Comparison of ENCODE assay signal across 8 cellular contexts in genomic region chr1:1472046-1472876, GRCh38. TPM values are rescaled to one million over a fixed set of nuclear protein-coding genes. Genes with fewer than 3 reads are reported as not detected.
A peak's percentile ranks its signal among the peaks of the same experiment; 100 is the strongest.
DNase-seq lines count a peak whose midpoint lies in the region; ATAC-seq and TF ChIP-seq lines count a peak whose summit lies in the region.
"Not testable (repeated sequence)": the region's sequence is repeated elsewhere in the genome, so short reads cannot be mapped to it uniquely, and the experiment has no call there.

No MANE protein-coding gene starts in this region.

- TF ChIP-seq CTCF in DND-41 (IDR thresholded peaks at IDR 0.05; ENCODE audit: borderline replicate concordance, extremely low read depth, low read length, poor library complexity, severe bottlenecking); H9 (conservative IDR thresholded peaks at IDR 0.05); IMR-90 (conservative IDR thresholded peaks at IDR 0.05; ENCODE audit: low read depth, low read length); WI38 (IDR thresholded peaks at IDR 0.05; ENCODE audit: low read depth, low read length); body of pancreas (IDR thresholded peaks at IDR 0.05); glutamatergic neuron (IDR thresholded peaks at IDR 0.05; ENCODE audit: partially characterized antibody, unreplicated experiment): not testable (repeated sequence)

- TF ChIP-seq RAD21 in IMR-90 (IDR thresholded peaks at IDR 0.05; ENCODE audit: low read length): not testable (repeated sequence)

- H2AFZ ChIP-seq in DND-41 (ENCODE audit: low read depth, low read length); H9 (ENCODE audit: low read length); IMR-90 (replicated peaks; ENCODE audit: low read length, poor library complexity): not testable (repeated sequence)

- H2AK9ac ChIP-seq in IMR-90 (replicated peaks; ENCODE audit: low read depth, low read length, poor library complexity): not testable (repeated sequence)

- H3K27ac Mint-ChIP-seq in H9 (peak overlapping the region in 1 of 3 experiments; percentile 64; a peak in 1 of 7 replicates), naive B cell (peak overlapping the region in 5 of 6 donors; percentile 34 to 93 (median 90))
- H3K27ac Mint-ChIP-seq in glutamatergic neuron (ENCODE audit: unreplicated experiment); stimulated activated naive CD8-positive, alpha-beta T cell treated with anti-CD3 and anti-CD28 coated beads, Interleukin-15, amount 100 ng/mL, for 72 hours: not testable (repeated sequence)

- H3K4me3 ChIP-seq in DND-41 (ENCODE audit: low read depth in 1 of 2, low read length in 2 of 2): peak overlapping the region; percentile 40 to 66; a peak in 3 of 4 replicates
- peak overlapping the region; percentile 88 for H3K4me3 ChIP-seq in IMR-90 (ENCODE audit: insufficient read depth, low read depth, low read length)
- peak overlapping the region; percentile 67 for H3K4me3 ChIP-seq in WI38 (ENCODE audit: low read depth, low read length)
- H3K4me3 ChIP-seq in body of pancreas: peak overlapping the region in 1 of 2 donors; percentile 86

- intact Hi-C loops in IMR-90 (cut with micrococcal nuclease); body of pancreas (cut with DNase I): not testable (repeated sequence)

- H2BK15ac ChIP-seq in H9 (ENCODE audit: low read depth, low read length); IMR-90 (ENCODE audit: low read depth, low read length): not testable (repeated sequence)

- H4K20me1 ChIP-seq in DND-41 (ENCODE audit: insufficient read depth, low read length): peaks cover 23% of the 10 kb centered on the region
- not testable (repeated sequence) for H4K20me1 ChIP-seq in H9 (ENCODE audit: control insufficient read depth, insufficient read depth, insufficient read length)
- peaks cover 18% of the 10 kb centered on the region for H4K20me1 ChIP-seq in IMR-90 (ENCODE audit: insufficient read depth, low read length)

- not testable (repeated sequence) for H2BK20ac ChIP-seq in H9 (ENCODE audit: low read depth, low read length, poor library complexity, severe bottlenecking); IMR-90 (ENCODE audit: low read depth, low read length)

- H3K4me2 ChIP-seq in DND-41 (ENCODE audit: insufficient read depth, low read length) (peak overlapping the region; percentile 77), H9 (ENCODE audit: insufficient read depth, insufficient read length, low read length) (peak overlapping the region; percentile 92), IMR-90 (ENCODE audit: low read depth, low read length) (peak overlapping the region; percentile 90)

- CTCF ChIA-PET in IMR-90 (lab: Yijun Ruan, JAX): not testable (repeated sequence)

- not testable (repeated sequence) for H2AK5ac ChIP-seq in H9 (ENCODE audit: insufficient read length, low read length)
- peak overlapping the region; percentile 81; the same call in 1 of the 2 replicates for H2AK5ac ChIP-seq in IMR-90 (ENCODE audit: low read depth, low read length)

- H2BK12ac ChIP-seq in H9 (ENCODE audit: insufficient read length, low read depth, low read length): not testable (repeated sequence)

- not testable (repeated sequence) for H3K9me1 ChIP-seq in IMR-90 (ENCODE audit: insufficient read depth, low read length)

- H3K56ac ChIP-seq in H9 (ENCODE audit: insufficient read length, low read depth, low read length): not testable (repeated sequence)
- 0 out of 2 replicates have a peak overlapping the region, but pooled peaks have one; percentile 16 for H3K56ac ChIP-seq in IMR-90 (ENCODE audit: extremely low read depth, insufficient read depth, low read length)

- peak overlapping the region; percentile 79 to 83 for H3K4me3 Mint-ChIP-seq in H9
- H3K4me3 Mint-ChIP-seq in glutamatergic neuron (ENCODE audit: unreplicated experiment): peak overlapping the region; percentile 88
- peak overlapping the region; percentile 67 to 90 (median 80) for H3K4me3 Mint-ChIP-seq in naive B cell
- H3K4me3 Mint-ChIP-seq in stimulated activated naive CD8-positive, alpha-beta T cell treated with anti-CD3 and anti-CD28 coated beads, Interleukin-15, amount 100 ng/mL, for 72 hours: peak overlapping the region; percentile 71 to 78

- not testable (repeated sequence) for H4K91ac ChIP-seq in H9 (ENCODE audit: insufficient read length, low read depth, low read length); IMR-90 (ENCODE audit: insufficient read depth, low read depth, low read length)

- not testable (repeated sequence) for BruUV-seq in IMR-90 (replicated peaks; lab: Mats Ljungman, UMichigan)

- WGBS in H9 (ENCODE audit: extremely low coverage, insufficient read length, low lambda C conversion rate): no CpG with 5 or more reads among the region's 65 CpGs
- WGBS in IMR-90 (ENCODE audit: extremely low coverage in 2 of 2, insufficient read length in 1 of 2), 2 experiments: no CpG with 5 or more reads among the region's 65 CpGs
- 6 to 12% methylated on average over 9 to 21 of the region's 65 CpGs for WGBS in body of pancreas, 2 donors

- not testable (repeated sequence) for H3K9me3 ChIP-seq in DND-41 (ENCODE audit: insufficient read depth, low read length, severe bottlenecking); H9 (ENCODE audit: control insufficient read depth, low read depth, low read length); IMR-90 (ENCODE audit: control insufficient read depth, insufficient read depth, low read length); body of pancreas

- not testable (repeated sequence) for H3K18ac ChIP-seq in H9 (ENCODE audit: insufficient read length, low read depth, low read length); IMR-90 (ENCODE audit: low read depth, low read length)

- peak overlapping the region; percentile 56 for H3K27ac ChIP-seq in DND-41 (ENCODE audit: low read length)
- H3K27ac ChIP-seq in H9 (ENCODE audit: insufficient read length, low read depth, low read length): not testable (repeated sequence)
- H3K27ac ChIP-seq in IMR-90 (ENCODE audit: insufficient read depth, low read length): peak overlapping the region; percentile 56; the same call in 1 of the 2 replicates
- H3K27ac ChIP-seq in body of pancreas: peak overlapping the region in 2 of 4 donors; percentile 89 to 93

- peaks cover 13 to 14% of the 10 kb centered on the region in 2 experiments for H3K4me1 Mint-ChIP-seq in H9
- H3K4me1 Mint-ChIP-seq in glutamatergic neuron (ENCODE audit: low read depth, unreplicated experiment): peaks cover 12% of the 10 kb centered on the region
- peaks cover 12 to 40% (median 38%) of the 10 kb centered on the region in 3 donors for H3K4me1 Mint-ChIP-seq in naive B cell
- peaks cover 46% of the 10 kb centered on the region for H3K4me1 Mint-ChIP-seq in stimulated activated naive CD8-positive, alpha-beta T cell treated with anti-CD3 and anti-CD28 coated beads, Interleukin-15, amount 100 ng/mL, for 72 hours

- ATAC-seq in DND-41 (ENCODE audit: insufficient read depth, low read depth): peak; percentile 27
- ATAC-seq in IMR-90 (ENCODE audit: low read depth): peak; percentile 23
- ATAC-seq in body of pancreas: peak; percentile 23
- peak; percentile 24 to 37 for ATAC-seq in naive B cell (ENCODE audit: low read depth in 2 of 2)
- ATAC-seq in stimulated activated naive CD8-positive, alpha-beta T cell treated with anti-CD3 and anti-CD28 coated beads, Interleukin-15, amount 100 ng/mL, for 72 hours: peak; percentile 29

- dilution Hi-C loops in IMR-90 (cut with HindIII; ENCODE audit: low sequenced_read_pairs, unreplicated experiment): not testable (repeated sequence)

- not testable (repeated sequence) for H3K23me2 ChIP-seq in H9 (ENCODE audit: insufficient read length, low read depth, low read length, poor library complexity, severe bottlenecking)

- H3K36me3 ChIP-seq in DND-41 (ENCODE audit: insufficient read depth, low read length): peaks cover 15% of the 10 kb centered on the region
- not testable (repeated sequence) for H3K36me3 ChIP-seq in IMR-90 (ENCODE audit: control insufficient read depth, insufficient read depth, low read length); body of pancreas (replicated peaks in 1 of 2; ENCODE audit: insufficient read depth in 1 of 2, low read depth in 2 of 2)

- not testable (repeated sequence) for H3K27me3 ChIP-seq in DND-41 (ENCODE audit: insufficient read depth, low read length, poor library complexity); H9 (ENCODE audit: insufficient read depth, low read length); IMR-90 (ENCODE audit: control insufficient read depth, insufficient read depth, low read length); body of pancreas

- peak overlapping the region; percentile 72 for H3K9ac ChIP-seq in DND-41 (ENCODE audit: low read depth, low read length)
- H3K9ac ChIP-seq in H9 (ENCODE audit: extremely low read depth, insufficient read length, low read length): peak overlapping the region; percentile 65
- peak overlapping the region; percentile 58 for H3K9ac ChIP-seq in IMR-90 (ENCODE audit: low read depth, low read length)

- not testable (repeated sequence) for H3K27me3 Mint-ChIP-seq in H9 (ENCODE audit: low read depth); naive B cell; stimulated activated naive CD8-positive, alpha-beta T cell treated with anti-CD3 and anti-CD28 coated beads, Interleukin-15, amount 100 ng/mL, for 72 hours
- H3K27me3 Mint-ChIP-seq in glutamatergic neuron (ENCODE audit: unreplicated experiment): peaks cover 14% of the 10 kb centered on the region

- not testable (repeated sequence) for H4K8ac ChIP-seq in H9 (replicated peaks; ENCODE audit: insufficient read length, low read depth, low read length)
- peak overlapping the region; percentile 16 to 63; a peak in 2 of 4 replicates for H4K8ac ChIP-seq in IMR-90 (ENCODE audit: low read depth in 2 of 2, low read length in 2 of 2)

- POLR2A ChIA-PET in IMR-90 (lab: Charles Lee; ENCODE audit: unreplicated experiment): not testable (repeated sequence)

- not testable (repeated sequence) for H3K14ac ChIP-seq in H9 (ENCODE audit: insufficient read depth, low read length); IMR-90 (replicated peaks; ENCODE audit: low read depth, low read length)

- in situ Hi-C loops in IMR-90 (cut with MboI; ENCODE audit: low sequenced_read_pairs): not testable (repeated sequence)

- H3K36me3 Mint-ChIP-seq in H9 (ENCODE audit: insufficient read depth in 1 of 3, low read depth in 3 of 3): peaks cover 3 to 16% (median 8%) of the 10 kb centered on the region in 3 experiments
- H3K36me3 Mint-ChIP-seq in glutamatergic neuron (ENCODE audit: unreplicated experiment); naive B cell: not testable (repeated sequence)

- H2BK5ac ChIP-seq in H9 (ENCODE audit: insufficient read length, low read length); IMR-90 (ENCODE audit: low read depth, low read length, poor library complexity, severe bottlenecking): not testable (repeated sequence)

- H3T11ph ChIP-seq in H9 (ENCODE audit: low read length): not testable (repeated sequence)

- H4K5ac ChIP-seq in H9 (ENCODE audit: insufficient read length, low read depth, low read length); IMR-90 (ENCODE audit: low read depth, low read length): not testable (repeated sequence)

- H3K79me2 ChIP-seq in DND-41 (ENCODE audit: insufficient read depth, low read length): peaks cover 57% of the 10 kb centered on the region
- H3K79me2 ChIP-seq in H9 (ENCODE audit: insufficient read depth, low read length): not testable (repeated sequence)

- H2BK120ac ChIP-seq in H9 (ENCODE audit: low read depth, low read length, poor library complexity, severe bottlenecking); IMR-90 (ENCODE audit: low read depth, low read length): not testable (repeated sequence)

- not testable (repeated sequence) for H3K23ac ChIP-seq in H9 (ENCODE audit: insufficient read length, low read depth, low read length); IMR-90 (ENCODE audit: low read depth, low read length)

- H3K79me1 ChIP-seq in H9 (ENCODE audit: insufficient read depth, low read depth, low read length, poor library complexity, severe bottlenecking): not testable (repeated sequence)
- H3K79me1 ChIP-seq in IMR-90 (ENCODE audit: low read depth in 1 of 2, low read length in 2 of 2): peaks cover 2 to 21% of the 10 kb centered on the region in 2 experiments; a peak in 3 of 4 replicates

- not testable (repeated sequence) for H3K4ac ChIP-seq in H9 (ENCODE audit: low read depth, low read length)
- H3K4ac ChIP-seq in IMR-90 (ENCODE audit: low read depth, low read length): peak overlapping the region; percentile 76; the same call in 1 of the 2 replicates

- TF ChIP-seq POLR2A in IMR-90 (IDR thresholded peaks at IDR 0.05; ENCODE audit: low read depth, low read length); body of pancreas (IDR thresholded peaks at IDR 0.05): not testable (repeated sequence)

- peaks cover 34% of the 10 kb centered on the region for H3K4me1 ChIP-seq in DND-41 (ENCODE audit: insufficient read depth, low read length)
- not testable (repeated sequence) for H3K4me1 ChIP-seq in H9 (ENCODE audit: insufficient read depth, low read length); IMR-90 (ENCODE audit: control insufficient read depth, insufficient read depth, low read length)
- H3K4me1 ChIP-seq in body of pancreas: peaks cover 24% of the 10 kb centered on the region

- H3K9me3 Mint-ChIP-seq in H9; glutamatergic neuron (ENCODE audit: unreplicated experiment); naive B cell; stimulated activated naive CD8-positive, alpha-beta T cell treated with anti-CD3 and anti-CD28 coated beads, Interleukin-15, amount 100 ng/mL, for 72 hours: not testable (repeated sequence)

- peak; percentile 21 for DNase-seq in DND-41
- DNase-seq in H9, IMR-90, body of pancreas, glutamatergic neuron: not testable (repeated sequence)
- peak; percentile 15 for DNase-seq in naive B cell
- DNase-seq in stimulated activated naive CD8-positive, alpha-beta T cell treated with anti-CD3 and anti-CD28 coated beads, Interleukin-15, amount 100 ng/mL, for 72 hours: peak in 1 of 2 donors; percentile 16

RNA-seq across cellular contexts. Expression of gene ATAD3B, which starts 0.7 kb away (rescaled TPM):
- total RNA-seq in H9 (2021) (76.8 and 78.6 TPM in 2 replicates), IMR-90 (2012; rRNA removed) (13.8 and 28.6 TPM in 2 replicates), body of pancreas (10 to 100 TPM; 16.6 to 37.2 TPM), glutamatergic neuron (ENCODE audit: unreplicated experiment) (34.9 TPM)
- polyA plus RNA-seq in IMR-90 (2012; rRNA removed) (29.0 and 38.7 TPM in 2 replicates), naive B cell (ENCODE audit: low read depth in 6 of 6) (10 to 100 TPM in 1 of 6 donors, 1 to 10 TPM in 3, under 1 TPM in 2; 0.20 to 10.2 (median 2.9) TPM)
- polyA plus RNA-seq in IMR-90 (2012; cell fraction: cytosol; rRNA removed): 20.6 and 25.1 TPM in 2 replicates
- 198 and 272 TPM in 2 replicates for polyA plus RNA-seq in IMR-90 (2012; cell fraction: nucleus; rRNA removed; ENCODE audit: low replicate concordance)

RNA-seq across cellular contexts. Expression of gene ATAD3C, which starts 22.8 kb away (rescaled TPM):
- total RNA-seq in H9 (2021) (7.5 and 7.7 TPM in 2 replicates), IMR-90 (2012; rRNA removed) (not detected in 2 replicates), body of pancreas (1 to 10 TPM; 1.6 to 2.3 TPM), glutamatergic neuron (ENCODE audit: unreplicated experiment) (10.2 TPM)
- polyA plus RNA-seq in IMR-90 (2012; rRNA removed) (not detected in 2 replicates), naive B cell (ENCODE audit: low read depth in 6 of 6) (not detected)
- not detected in 2 replicates for polyA plus RNA-seq in IMR-90 (2012; cell fraction: cytosol; rRNA removed)
- 0.16 and 0.21 TPM in 2 replicates for polyA plus RNA-seq in IMR-90 (2012; cell fraction: nucleus; rRNA removed; ENCODE audit: low replicate concordance)

RNA-seq across cellular contexts. Expression of gene VWA1, which starts 36.8 kb away (rescaled TPM):
- total RNA-seq in H9 (2021) (55.6 and 57.1 TPM in 2 replicates), IMR-90 (2012; rRNA removed) (0.83 and 1.1 TPM in 2 replicates), body of pancreas (10 to 100 TPM; 47.1 to 55.5 TPM), glutamatergic neuron (ENCODE audit: unreplicated experiment) (56.9 TPM)
- polyA plus RNA-seq in IMR-90 (2012; rRNA removed) (6.1 and 9.2 TPM in 2 replicates), naive B cell (ENCODE audit: low read depth in 6 of 6) (under 1 TPM in 1 of 6 donors, not detected in 5; 0.41 TPM)
- polyA plus RNA-seq in IMR-90 (2012; cell fraction: cytosol; rRNA removed): 6.9 and 16.6 TPM in 2 replicates
- 5.7 and 10.7 TPM in 2 replicates for polyA plus RNA-seq in IMR-90 (2012; cell fraction: nucleus; rRNA removed; ENCODE audit: low replicate concordance)

RNA-seq across cellular contexts. Expression of gene ATAD3A, which starts 39.7 kb away (rescaled TPM):
- total RNA-seq in H9 (2021) (55.8 and 59.4 TPM in 2 replicates), IMR-90 (2012; rRNA removed) (26.1 and 27.2 TPM in 2 replicates), body of pancreas (10 to 100 TPM; 15.8 to 20.8 TPM), glutamatergic neuron (ENCODE audit: unreplicated experiment) (32.1 TPM)
- polyA plus RNA-seq in IMR-90 (2012; rRNA removed) (33.9 and 34.0 TPM in 2 replicates), naive B cell (ENCODE audit: low read depth in 6 of 6) (10 to 100 TPM in 1 of 6 donors, 1 to 10 TPM in 5; 2.1 to 13.0 (median 5.8) TPM)
- 27.7 and 39.5 TPM in 2 replicates for polyA plus RNA-seq in IMR-90 (2012; cell fraction: cytosol; rRNA removed)
- polyA plus RNA-seq in IMR-90 (2012; cell fraction: nucleus; rRNA removed; ENCODE audit: low replicate concordance): 60.3 and 125 TPM in 2 replicates

RNA-seq across cellular contexts. Expression of gene ANKRD65, which starts 51.2 kb away (rescaled TPM):
- total RNA-seq in H9 (2021) (3.1 and 3.2 TPM in 2 replicates), IMR-90 (2012; rRNA removed) (under 0.01 TPM in 1 of 2 replicates, not detected in the other), body of pancreas (10 to 100 TPM; 11.2 to 15.5 TPM), glutamatergic neuron (ENCODE audit: unreplicated experiment) (38.4 TPM)
- polyA plus RNA-seq in IMR-90 (2012; rRNA removed) (0.09 and 0.11 TPM in 2 replicates), naive B cell (ENCODE audit: low read depth in 6 of 6) (1 to 10 TPM in 1 of 6 donors, under 1 TPM in 4, not detected in 1; 0.17 to 1.5 (median 0.28) TPM)
- polyA plus RNA-seq in IMR-90 (2012; cell fraction: cytosol; rRNA removed): 0.03 and 0.10 TPM in 2 replicates
- polyA plus RNA-seq in IMR-90 (2012; cell fraction: nucleus; rRNA removed; ENCODE audit: low replicate concordance): 0.17 and 0.24 TPM in 2 replicates

Comparison
In these comparisons a context has a peak if more than half of its experiments do, and no peak if none do; other contexts are left out.
1. RNA of gene VWA1, which starts 36.8 kb away (total RNA-seq): 55.6 to 57.1 TPM in H9, 56.9 TPM in glutamatergic neuron (single experiment) and 47.1 to 55.5 TPM in body of pancreas; 0.83 to 1.1 TPM in IMR-90; every median in the first group is over 10 times any median in the second.
2. Peak in every context shown above with its lines, with median percentiles within 50 percentile points of each other: ATAC-seq, H3K4me2 ChIP-seq, H3K9ac ChIP-seq and H3K4me3 Mint-ChIP-seq.